Comparison of ENCODE assay signal across 1 cellular context in the genomic region with DNA sequence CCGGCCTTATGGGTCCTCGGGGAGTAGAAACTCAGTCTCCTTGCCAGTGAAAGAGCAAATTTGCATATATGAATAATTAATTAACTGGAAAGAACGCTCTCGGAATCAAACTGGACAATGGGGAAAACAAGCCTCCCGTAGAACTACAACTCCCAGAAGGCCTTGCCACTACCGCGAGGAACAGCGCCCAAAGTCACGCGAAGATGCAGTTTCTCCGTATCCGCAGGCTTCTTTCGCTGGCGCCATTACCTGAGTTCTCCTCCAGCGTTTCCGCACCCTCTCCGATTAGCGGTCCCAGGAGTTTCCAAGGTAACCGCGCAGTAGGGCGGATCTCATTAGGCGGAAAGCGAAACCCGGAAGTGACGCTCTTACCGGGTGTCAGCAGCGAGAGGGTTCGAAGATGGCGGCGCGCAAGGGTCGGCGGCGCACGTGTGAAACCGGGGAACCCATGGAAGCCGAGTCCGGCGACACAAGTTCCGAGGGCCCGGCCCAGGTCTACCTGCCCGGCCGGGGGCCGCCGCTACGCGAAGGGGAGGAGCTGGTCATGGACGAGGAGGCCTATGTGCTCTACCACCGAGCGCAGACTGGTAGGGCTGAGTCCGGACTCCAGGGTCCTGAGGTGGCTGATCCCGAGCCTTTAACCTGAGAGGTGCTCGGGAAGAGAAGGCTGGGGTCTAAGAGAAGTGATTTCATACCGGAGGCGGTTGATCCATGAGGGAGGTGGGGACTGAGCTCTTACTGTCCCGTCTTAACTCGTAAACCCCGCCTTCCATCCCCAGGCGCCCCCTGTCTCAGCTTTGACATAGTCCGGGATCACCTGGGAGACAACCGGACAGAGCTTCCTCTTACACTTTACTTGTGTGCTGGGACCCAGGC.
TF ChIP-seq lines count a peak whose summit lies in the region.

A gene (plus strand): TSS at position 378 of the 876 bp plus-strand sequence. CDS start 23 bp downstream, at position 401.

TF ChIP-seq in K562, 482 proteins besides CTCF, POLR2A, EP300 and RAD21 (continued from another document and continues in another):
- TF ChIP-seq, protein P1, sequence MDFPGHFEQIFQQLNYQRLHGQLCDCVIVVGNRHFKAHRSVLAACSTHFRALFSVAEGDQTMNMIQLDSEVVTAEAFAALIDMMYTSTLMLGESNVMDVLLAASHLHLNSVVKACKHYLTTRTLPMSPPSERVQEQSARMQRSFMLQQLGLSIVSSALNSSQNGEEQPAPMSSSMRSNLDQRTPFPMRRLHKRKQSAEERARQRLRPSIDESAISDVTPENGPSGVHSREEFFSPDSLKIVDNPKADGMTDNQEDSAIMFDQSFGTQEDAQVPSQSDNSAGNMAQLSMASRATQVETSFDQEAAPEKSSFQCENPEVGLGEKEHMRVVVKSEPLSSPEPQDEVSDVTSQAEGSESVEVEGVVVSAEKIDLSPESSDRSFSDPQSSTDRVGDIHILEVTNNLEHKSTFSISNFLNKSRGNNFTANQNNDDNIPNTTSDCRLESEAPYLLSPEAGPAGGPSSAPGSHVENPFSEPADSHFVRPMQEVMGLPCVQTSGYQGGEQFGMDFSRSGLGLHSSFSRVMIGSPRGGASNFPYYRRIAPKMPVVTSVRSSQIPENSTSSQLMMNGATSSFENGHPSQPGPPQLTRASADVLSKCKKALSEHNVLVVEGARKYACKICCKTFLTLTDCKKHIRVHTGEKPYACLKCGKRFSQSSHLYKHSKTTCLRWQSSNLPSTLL (IDR thresholded peaks at IDR 0.05): no peak
- TF ChIP-seq ZNF764 (CRISPR knock-in tag; IDR thresholded peaks at IDR 0.05; ENCODE audit: low read depth): no peak
- TF ChIP-seq PTTG1 (tag; IDR thresholded peaks at IDR 0.05; ENCODE audit: low read depth): no peak
- TF ChIP-seq BCL6 (CRISPR knock-in tag; IDR thresholded peaks at IDR 0.05): no peak
- peak; percentile 30; the same call in 1 of the 2 replicates for TF ChIP-seq MBD2 (IDR thresholded peaks at IDR 0.05; ENCODE audit: borderline replicate concordance, low read depth)
- no peak for TF ChIP-seq BRF1 (IDR thresholded peaks at IDR 0.05; ENCODE audit: borderline replicate concordance, extremely low read depth, insufficient read length)
- TF ChIP-seq CBX1 (IDR thresholded peaks at IDR 0.05; ENCODE audit: low read depth): no peak
- no peak for TF ChIP-seq ZNF778 (CRISPR knock-in tag; IDR thresholded peaks at IDR 0.05)
- TF ChIP-seq DDX20 (tag; IDR thresholded peaks at IDR 0.05; ENCODE audit: low read depth): no peak
- no peak for TF ChIP-seq ZSCAN32 (CRISPR knock-in tag; IDR thresholded peaks at IDR 0.05)
- TF ChIP-seq SMARCC2 (IDR thresholded peaks at IDR 0.05; ENCODE audit: low read depth): no peak
- TF ChIP-seq CTBP1 (IDR thresholded peaks at IDR 0.05; ENCODE audit: borderline replicate concordance): peak; percentile 58; the same call in 1 of the 2 replicates
- TF ChIP-seq, protein P2, sequence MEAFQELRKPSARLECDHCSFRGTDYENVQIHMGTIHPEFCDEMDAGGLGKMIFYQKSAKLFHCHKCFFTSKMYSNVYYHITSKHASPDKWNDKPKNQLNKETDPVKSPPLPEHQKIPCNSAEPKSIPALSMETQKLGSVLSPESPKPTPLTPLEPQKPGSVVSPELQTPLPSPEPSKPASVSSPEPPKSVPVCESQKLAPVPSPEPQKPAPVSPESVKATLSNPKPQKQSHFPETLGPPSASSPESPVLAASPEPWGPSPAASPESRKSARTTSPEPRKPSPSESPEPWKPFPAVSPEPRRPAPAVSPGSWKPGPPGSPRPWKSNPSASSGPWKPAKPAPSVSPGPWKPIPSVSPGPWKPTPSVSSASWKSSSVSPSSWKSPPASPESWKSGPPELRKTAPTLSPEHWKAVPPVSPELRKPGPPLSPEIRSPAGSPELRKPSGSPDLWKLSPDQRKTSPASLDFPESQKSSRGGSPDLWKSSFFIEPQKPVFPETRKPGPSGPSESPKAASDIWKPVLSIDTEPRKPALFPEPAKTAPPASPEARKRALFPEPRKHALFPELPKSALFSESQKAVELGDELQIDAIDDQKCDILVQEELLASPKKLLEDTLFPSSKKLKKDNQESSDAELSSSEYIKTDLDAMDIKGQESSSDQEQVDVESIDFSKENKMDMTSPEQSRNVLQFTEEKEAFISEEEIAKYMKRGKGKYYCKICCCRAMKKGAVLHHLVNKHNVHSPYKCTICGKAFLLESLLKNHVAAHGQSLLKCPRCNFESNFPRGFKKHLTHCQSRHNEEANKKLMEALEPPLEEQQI (IDR thresholded peaks at IDR 0.05): no peak
- no peak for TF ChIP-seq NR4A1 (CRISPR knock-in tag; IDR thresholded peaks at IDR 0.05)
- TF ChIP-seq NR4A1 (tag; IDR thresholded peaks at IDR 0.05): no peak
- TF ChIP-seq SMARCE1 (IDR thresholded peaks at IDR 0.05): no peak
- TF ChIP-seq POLR2H (tag; IDR thresholded peaks at IDR 0.05; ENCODE audit: low read depth): peak; percentile 61
- TF ChIP-seq, protein P3, sequence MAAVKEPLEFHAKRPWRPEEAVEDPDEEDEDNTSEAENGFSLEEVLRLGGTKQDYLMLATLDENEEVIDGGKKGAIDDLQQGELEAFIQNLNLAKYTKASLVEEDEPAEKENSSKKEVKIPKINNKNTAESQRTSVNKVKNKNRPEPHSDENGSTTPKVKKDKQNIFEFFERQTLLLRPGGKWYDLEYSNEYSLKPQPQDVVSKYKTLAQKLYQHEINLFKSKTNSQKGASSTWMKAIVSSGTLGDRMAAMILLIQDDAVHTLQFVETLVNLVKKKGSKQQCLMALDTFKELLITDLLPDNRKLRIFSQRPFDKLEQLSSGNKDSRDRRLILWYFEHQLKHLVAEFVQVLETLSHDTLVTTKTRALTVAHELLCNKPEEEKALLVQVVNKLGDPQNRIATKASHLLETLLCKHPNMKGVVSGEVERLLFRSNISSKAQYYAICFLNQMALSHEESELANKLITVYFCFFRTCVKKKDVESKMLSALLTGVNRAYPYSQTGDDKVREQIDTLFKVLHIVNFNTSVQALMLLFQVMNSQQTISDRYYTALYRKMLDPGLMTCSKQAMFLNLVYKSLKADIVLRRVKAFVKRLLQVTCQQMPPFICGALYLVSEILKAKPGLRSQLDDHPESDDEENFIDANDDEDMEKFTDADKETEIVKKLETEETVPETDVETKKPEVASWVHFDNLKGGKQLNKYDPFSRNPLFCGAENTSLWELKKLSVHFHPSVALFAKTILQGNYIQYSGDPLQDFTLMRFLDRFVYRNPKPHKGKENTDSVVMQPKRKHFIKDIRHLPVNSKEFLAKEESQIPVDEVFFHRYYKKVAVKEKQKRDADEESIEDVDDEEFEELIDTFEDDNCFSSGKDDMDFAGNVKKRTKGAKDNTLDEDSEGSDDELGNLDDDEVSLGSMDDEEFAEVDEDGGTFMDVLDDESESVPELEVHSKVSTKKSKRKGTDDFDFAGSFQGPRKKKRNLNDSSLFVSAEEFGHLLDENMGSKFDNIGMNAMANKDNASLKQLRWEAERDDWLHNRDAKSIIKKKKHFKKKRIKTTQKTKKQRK (IDR thresholded peaks at IDR 0.05; ENCODE audit: borderline replicate concordance, low read depth, low read length): no peak
- no peak for TF ChIP-seq ZBTB1 (CRISPR knock-in tag; IDR thresholded peaks at IDR 0.05; ENCODE audit: borderline replicate concordance, low read depth)
- no peak for TF ChIP-seq FOXK1 (CRISPR knock-in tag; IDR thresholded peaks at IDR 0.05; ENCODE audit: borderline replicate concordance)
- TF ChIP-seq ZNF79 (CRISPR knock-in tag; IDR thresholded peaks at IDR 0.05; ENCODE audit: low read depth): no peak
- TF ChIP-seq ETV6 (IDR thresholded peaks at IDR 0.05; ENCODE audit: borderline replicate concordance in 1 of 2, low read depth in 2 of 2, low read length in 1 of 2): no peak
- TF ChIP-seq ETV6 (CRISPR knock-in tag; IDR thresholded peaks at IDR 0.05; ENCODE audit: borderline replicate concordance): no peak
- TF ChIP-seq TAF1 (IDR thresholded peaks at IDR 0.05; ENCODE audit: control insufficient read depth, extremely low read depth, insufficient read depth, low read length, severe bottlenecking): peak; percentile 30
- no peak for TF ChIP-seq EHMT2 (IDR thresholded peaks at IDR 0.05)
- TF ChIP-seq HLTF (IDR thresholded peaks at IDR 0.05): no peak
- no peak for TF ChIP-seq RUNX1 (IDR thresholded peaks at IDR 0.05; ENCODE audit: low read depth)
- TF ChIP-seq, protein P4, sequence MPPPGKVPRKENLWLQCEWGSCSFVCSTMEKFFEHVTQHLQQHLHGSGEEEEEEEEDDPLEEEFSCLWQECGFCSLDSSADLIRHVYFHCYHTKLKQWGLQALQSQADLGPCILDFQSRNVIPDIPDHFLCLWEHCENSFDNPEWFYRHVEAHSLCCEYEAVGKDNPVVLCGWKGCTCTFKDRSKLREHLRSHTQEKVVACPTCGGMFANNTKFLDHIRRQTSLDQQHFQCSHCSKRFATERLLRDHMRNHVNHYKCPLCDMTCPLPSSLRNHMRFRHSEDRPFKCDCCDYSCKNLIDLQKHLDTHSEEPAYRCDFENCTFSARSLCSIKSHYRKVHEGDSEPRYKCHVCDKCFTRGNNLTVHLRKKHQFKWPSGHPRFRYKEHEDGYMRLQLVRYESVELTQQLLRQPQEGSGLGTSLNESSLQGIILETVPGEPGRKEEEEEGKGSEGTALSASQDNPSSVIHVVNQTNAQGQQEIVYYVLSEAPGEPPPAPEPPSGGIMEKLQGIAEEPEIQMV (tag; conservative IDR thresholded peaks at IDR 0.05; ENCODE audit: low read depth): no peak
- peak; percentile 97 for TF ChIP-seq POLR2G (IDR thresholded peaks at IDR 0.05; ENCODE audit: low read depth, low read length)
- no peak for TF ChIP-seq ZNF224 (CRISPR knock-in tag; IDR thresholded peaks at IDR 0.05)
- TF ChIP-seq ZNF780A (CRISPR knock-in tag; IDR thresholded peaks at IDR 0.05): no peak
- peak; percentile 77; the same call in 1 of the 2 replicates for TF ChIP-seq ZNF766 (CRISPR knock-in tag; conservative IDR thresholded peaks at IDR 0.05)
- TF ChIP-seq DPF2 (IDR thresholded peaks at IDR 0.05): no peak
- TF ChIP-seq, protein P5, sequence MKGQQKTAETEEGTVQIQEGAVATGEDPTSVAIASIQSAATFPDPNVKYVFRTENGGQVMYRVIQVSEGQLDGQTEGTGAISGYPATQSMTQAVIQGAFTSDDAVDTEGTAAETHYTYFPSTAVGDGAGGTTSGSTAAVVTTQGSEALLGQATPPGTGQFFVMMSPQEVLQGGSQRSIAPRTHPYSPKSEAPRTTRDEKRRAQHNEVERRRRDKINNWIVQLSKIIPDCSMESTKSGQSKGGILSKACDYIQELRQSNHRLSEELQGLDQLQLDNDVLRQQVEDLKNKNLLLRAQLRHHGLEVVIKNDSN (CRISPR knock-in tag; IDR thresholded peaks at IDR 0.05): peak; percentile 21; the same call in 1 of the 2 replicates
- peak; percentile 98 for TF ChIP-seq HDAC2 (IDR thresholded peaks at IDR 0.05)
- no peak for TF ChIP-seq EGR1 (conservative IDR thresholded peaks at IDR 0.05)
- TF ChIP-seq, protein P6, sequence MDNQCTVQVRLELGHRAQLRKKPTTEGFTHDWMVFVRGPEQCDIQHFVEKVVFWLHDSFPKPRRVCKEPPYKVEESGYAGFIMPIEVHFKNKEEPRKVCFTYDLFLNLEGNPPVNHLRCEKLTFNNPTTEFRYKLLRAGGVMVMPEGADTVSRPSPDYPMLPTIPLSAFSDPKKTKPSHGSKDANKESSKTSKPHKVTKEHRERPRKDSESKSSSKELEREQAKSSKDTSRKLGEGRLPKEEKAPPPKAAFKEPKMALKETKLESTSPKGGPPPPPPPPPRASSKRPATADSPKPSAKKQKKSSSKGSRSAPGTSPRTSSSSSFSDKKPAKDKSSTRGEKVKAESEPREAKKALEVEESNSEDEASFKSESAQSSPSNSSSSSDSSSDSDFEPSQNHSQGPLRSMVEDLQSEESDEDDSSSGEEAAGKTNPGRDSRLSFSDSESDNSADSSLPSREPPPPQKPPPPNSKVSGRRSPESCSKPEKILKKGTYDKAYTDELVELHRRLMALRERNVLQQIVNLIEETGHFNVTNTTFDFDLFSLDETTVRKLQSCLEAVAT (IDR thresholded peaks at IDR 0.05): no peak
- TF ChIP-seq RBM15 (IDR thresholded peaks at IDR 0.05; ENCODE audit: insufficient read depth, low read length): no peak
